Comparison of ENCODE assay signal across 8 cellular contexts in the genomic region with DNA sequence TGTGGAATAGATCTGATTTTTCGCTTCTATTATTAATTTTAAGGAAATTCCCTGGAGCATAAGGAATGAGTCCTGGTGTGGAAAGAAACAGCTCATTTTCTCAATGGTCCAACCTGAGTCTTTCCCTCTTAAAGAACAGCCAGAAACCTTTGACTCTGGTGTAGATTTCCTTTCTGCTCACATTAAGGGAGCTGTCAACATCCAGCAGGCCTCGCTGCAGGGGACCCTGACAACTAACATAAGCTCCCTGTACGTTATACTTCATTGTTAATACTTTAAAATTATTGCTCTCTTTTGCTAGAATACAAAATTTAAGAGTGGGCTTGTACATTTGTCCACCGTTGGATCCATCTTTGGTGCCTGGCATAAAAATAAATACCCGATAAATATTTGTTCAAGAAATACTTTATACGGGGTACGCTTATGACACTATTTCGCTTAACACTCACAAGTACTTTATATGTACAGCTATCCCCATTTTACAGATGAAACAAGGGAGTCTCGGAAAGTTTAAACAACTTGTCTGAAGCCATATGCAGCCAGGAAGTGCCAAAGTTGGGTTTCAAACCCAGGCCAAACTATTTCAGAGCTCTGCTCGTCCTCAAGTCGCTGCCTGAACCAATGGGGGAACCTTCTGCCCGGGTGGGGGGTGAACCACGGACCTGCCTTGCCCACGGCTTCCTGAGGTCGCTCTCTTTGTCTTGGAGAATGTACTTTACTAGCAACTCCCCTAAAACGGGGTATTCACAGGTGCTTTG. TPM values are rescaled to one million over a fixed set of nuclear protein-coding genes. Genes with fewer than 3 reads are reported as not detected.
DNase-seq lines count a peak whose midpoint lies in the region; ATAC-seq and TF ChIP-seq lines count a peak whose summit lies in the region.

No MANE protein-coding gene starts in this region.

- peaks cover 15 to 34% (median 31%) of the 10 kb centered on the region in 3 experiments; a peak in 6 of 7 replicates for H3K36me3 Mint-ChIP-seq in H9 (ENCODE audit: insufficient read depth in 1 of 3, low read depth in 3 of 3)

- H3K23ac ChIP-seq in H9 (ENCODE audit: insufficient read length, low read depth, low read length), result no peak overlapping the region

- H2AFZ ChIP-seq in H9 (ENCODE audit: low read length), result no peak overlapping the region
- peak overlapping the region; percentile 95 for H2AFZ ChIP-seq in OCI-LY7 (ENCODE audit: low read length)

- peaks cover 5% of the 10 kb centered on the region; the same call in 1 of the 2 replicates for H3K27me3 Mint-ChIP-seq in H9 (ENCODE audit: low read depth)

- H4K20me1 ChIP-seq in H9 (ENCODE audit: control insufficient read depth, insufficient read depth, insufficient read length) (no peaks in the 10 kb centered on the region), OCI-LY7 (ENCODE audit: insufficient read depth, low read length) (peaks cover 16% of the 10 kb centered on the region)

- peak overlapping the region; percentile 99 for H3K18ac ChIP-seq in H9 (ENCODE audit: insufficient read length, low read depth, low read length)

- no peaks in the 10 kb centered on the region for H3K4me1 ChIP-seq in H9 (ENCODE audit: insufficient read depth, low read length)
- H3K4me1 ChIP-seq in OCI-LY7 (ENCODE audit: insufficient read depth, low read length, poor library complexity, severe bottlenecking), result peaks cover 35% of the 10 kb centered on the region
- H3K4me1 ChIP-seq in right lobe of liver, result peaks cover 0 to 18% (median 1%) of the 10 kb centered on the region in 4 donors
- H3K4me1 ChIP-seq in suprapubic skin, result peaks cover 45% of the 10 kb centered on the region

- H4K8ac ChIP-seq in H9 (replicated peaks; ENCODE audit: insufficient read length, low read depth, low read length), result no peak overlapping the region

- H3K9me3 Mint-ChIP-seq in H9, result no peaks in the 10 kb centered on the region

- DNase-seq in NCI-H2227 (lab: John Stamatoyannopoulos, UW; ENCODE audit: unreplicated experiment), result peak; percentile 11
- no peak for DNase-seq in NCI-H2227 treated with DMSO at 0.1 percent for 48 hours (lab: John Stamatoyannopoulos, UW)
- DNase-seq in H9, result no peak
- DNase-seq in OCI-LY7 (ENCODE audit: low spot score), result peak; percentile 73
- DNase-seq in cardiac fibroblast (ENCODE audit: low read depth in 2 of 2), result peak; percentile 17 to 63
- no peak for DNase-seq in right lobe of liver
- DNase-seq in suprapubic skin (ENCODE audit: low spot score in 2 of 2), result no peak

- no peaks in the 10 kb centered on the region for H3K27me3 ChIP-seq in H9 (ENCODE audit: insufficient read depth, low read length)
- no peaks in the 10 kb centered on the region for H3K27me3 ChIP-seq in right lobe of liver
- H3K27me3 ChIP-seq in suprapubic skin, result no peaks in the 10 kb centered on the region

- CTCF ChIA-PET in OCI-LY7 (lab: Charles Lee; ENCODE audit: unreplicated experiment), result interaction anchor here (0.7 to 0.9 kb wide), 3 partner anchors 11 to 1002 kb away, joined by 3 read pairs; no protein-coding TSS in a partner anchor

- H3K27ac Mint-ChIP-seq in H9, result peak overlapping the region; percentile 96 to 100 (median 99); a peak in 6 of 7 replicates

- peak overlapping the region; percentile 76 for H4K5ac ChIP-seq in H9 (ENCODE audit: insufficient read length, low read depth, low read length)

- H3K79me1 ChIP-seq in H9 (ENCODE audit: insufficient read depth, low read depth, low read length, poor library complexity, severe bottlenecking), result peaks cover 2% of the 10 kb centered on the region

- ATAC-seq in right lobe of liver (peak; percentile 16 to 32 (median 26)), HG02870 (IDR thresholded peaks at IDR 0.05; ENCODE audit: unreplicated experiment) (no peak)

- TF ChIP-seq EP300 in suprapubic skin (IDR thresholded peaks at IDR 0.05), result no peak

- TF ChIP-seq POLR2A in right lobe of liver (IDR thresholded peaks at IDR 0.05), result no peak
- no peak for TF ChIP-seq POLR2A in suprapubic skin (IDR thresholded peaks at IDR 0.05)

- no peak overlapping the region for H2AK5ac ChIP-seq in H9 (ENCODE audit: insufficient read length, low read length)

- peak overlapping the region; percentile 99 for H3K14ac ChIP-seq in H9 (ENCODE audit: insufficient read depth, low read length)

- TF ChIP-seq CTCF in H9 (conservative IDR thresholded peaks at IDR 0.05) (no peak), OCI-LY7 (conservative IDR thresholded peaks at IDR 0.05; ENCODE audit: low read length) (no peak), cardiac fibroblast (IDR thresholded peaks at IDR 0.05; ENCODE audit: low read depth, low read length) (no peak), right lobe of liver (IDR thresholded peaks at IDR 0.05) (no peak), suprapubic skin (IDR thresholded peaks at IDR 0.05) (no peak)

- intact Hi-C loops in OCI-LY7 (cut with micrococcal nuclease; ENCODE audit: unreplicated experiment), result no loop called here
- intact Hi-C loops in right lobe of liver (cut with DNase I), result no loop called here

- TSS peak; percentile 59 for BruUV-seq in OCI-LY7 (replicated peaks; lab: Mats Ljungman, UMichigan)

- H3K9me3 ChIP-seq in H9 (ENCODE audit: control insufficient read depth, low read depth, low read length) (no peaks in the 10 kb centered on the region), OCI-LY7 (ENCODE audit: low read length) (no peaks in the 10 kb centered on the region), right lobe of liver (no peaks in the 10 kb centered on the region), suprapubic skin (no peaks in the 10 kb centered on the region)

- H3K4me3 ChIP-seq in OCI-LY7 (ENCODE audit: low read depth, low read length, poor library complexity, severe bottlenecking) (peak overlapping the region; percentile 90), cardiac fibroblast (replicated peaks in 1 of 2; ENCODE audit: low read depth in 2 of 2, low read length in 2 of 2) (peak overlapping the region; percentile 84 to 88), right lobe of liver (peak overlapping the region; percentile 67 to 80 (median 77)), suprapubic skin (peak overlapping the region; percentile 67)

- H3K4me2 ChIP-seq in H9 (ENCODE audit: insufficient read depth, insufficient read length, low read length), result peak overlapping the region; percentile 95
- H3K4me2 ChIP-seq in OCI-LY7 (ENCODE audit: low read length), result peak overlapping the region; percentile 85

- peaks cover 7% of the 10 kb centered on the region; the same call in 1 of the 2 replicates for H3K79me2 ChIP-seq in H9 (ENCODE audit: insufficient read depth, low read length)
- peaks cover 50% of the 10 kb centered on the region for H3K79me2 ChIP-seq in OCI-LY7 (ENCODE audit: insufficient read depth, low read depth, low read length)

- WGBS in H9 (ENCODE audit: extremely low coverage, insufficient read length, low lambda C conversion rate), result no CpG with 5 or more reads among the region's 16 CpGs
- WGBS in right lobe of liver (ENCODE audit: insufficient coverage, low coverage, low lambda C conversion rate, missing lambda C conversion rate), result 8% methylated on average over 12 of the region's 16 CpGs
- 11% methylated on average over 16 of the region's 16 CpGs for WGBS in suprapubic skin

- no peak overlapping the region for H2BK15ac ChIP-seq in H9 (ENCODE audit: low read depth, low read length)

- peak overlapping the region; percentile 92 for H2BK120ac ChIP-seq in H9 (ENCODE audit: low read depth, low read length, poor library complexity, severe bottlenecking)

- no peak overlapping the region for H2BK20ac ChIP-seq in H9 (ENCODE audit: low read depth, low read length, poor library complexity, severe bottlenecking)

- no peak overlapping the region for H3K4ac ChIP-seq in H9 (ENCODE audit: low read depth, low read length)

- peak overlapping the region; percentile 22 for H2BK5ac ChIP-seq in H9 (ENCODE audit: insufficient read length, low read length)

- no peak overlapping the region for H2BK12ac ChIP-seq in H9 (ENCODE audit: insufficient read length, low read depth, low read length)

- H3K9me2 ChIP-seq in OCI-LY7 (ENCODE audit: insufficient read depth, low read length), result no peaks in the 10 kb centered on the region

- H3K56ac ChIP-seq in H9 (ENCODE audit: insufficient read length, low read depth, low read length), result no peak overlapping the region

- H3K27ac ChIP-seq in H9 (ENCODE audit: insufficient read length, low read depth, low read length), result no peak overlapping the region
- peak overlapping the region; percentile 62 for H3K27ac ChIP-seq in OCI-LY7 (ENCODE audit: low read depth, low read length, poor library complexity, severe bottlenecking)
- H3K27ac ChIP-seq in right lobe of liver, result peak overlapping the region; percentile 97 to 99 (median 97)
- H3K27ac ChIP-seq in suprapubic skin, result peak overlapping the region; percentile 99

- H3K4me3 Mint-ChIP-seq in H9, result peak overlapping the region; percentile 85 to 95

- H3K4me1 Mint-ChIP-seq in H9, result peaks cover 10 to 13% of the 10 kb centered on the region in 2 experiments

- H3K23me2 ChIP-seq in H9 (ENCODE audit: insufficient read length, low read depth, low read length, poor library complexity, severe bottlenecking), result peaks cover 17% of the 10 kb centered on the region

- H3K9ac ChIP-seq in H9 (ENCODE audit: extremely low read depth, insufficient read length, low read length), result peak overlapping the region; percentile 90

- POLR2A ChIA-PET in OCI-LY7 (lab: Charles Lee), result interaction anchor here (0.9 to 3.3 kb wide), 8 partner anchors 8 to 50 kb away, joined by 3 to 14 read pairs (median 5); no protein-coding TSS in a partner anchor

- no peak overlapping the region for H3T11ph ChIP-seq in H9 (ENCODE audit: low read length)

- H3K36me3 ChIP-seq in OCI-LY7 (ENCODE audit: insufficient read depth, low read length) (peaks cover 42% of the 10 kb centered on the region), right lobe of liver (peaks cover 0 to 27% (median 2%) of the 10 kb centered on the region in 4 donors), suprapubic skin (peaks cover 19% of the 10 kb centered on the region)

- no peak overlapping the region for H4K91ac ChIP-seq in H9 (ENCODE audit: insufficient read length, low read depth, low read length)

RNA-seq across cellular contexts. Expression of a gene that starts 0.6 kb away (rescaled TPM):
- total RNA-seq in H9 (2021), result 122 and 126 TPM in 2 replicates
- 75.9 and 98.7 TPM in 2 replicates for total RNA-seq in OCI-LY7 (2014; rRNA removed; shearing (Covaris generic))
- 109 and 123 TPM in 2 replicates for total RNA-seq in OCI-LY7 (2022)
- 10 to 100 TPM; 28.8 to 47.1 (median 33.5) TPM for total RNA-seq in right lobe of liver
- total RNA-seq in suprapubic skin, result 100 to 1,000 TPM in 1 of 4 donors, 10 to 100 TPM in 3; 65.5 to 104 (median 75.9) TPM

RNA-seq across cellular contexts. Expression of a gene that starts 18.0 kb away (rescaled TPM):
- 0.13 and 0.18 TPM in 2 replicates for total RNA-seq in H9 (2021)
- total RNA-seq in OCI-LY7 (2014; rRNA removed; shearing (Covaris generic)), result not detected in 2 replicates
- total RNA-seq in OCI-LY7 (2022), result not detected in 2 replicates
- total RNA-seq in right lobe of liver, result 1 to 10 TPM; 1.2 to 3.2 (median 1.9) TPM
- total RNA-seq in suprapubic skin, result under 1 TPM in 1 of 4 donors, not detected in 3; 0.26 TPM

RNA-seq across cellular contexts. Expression of a gene that starts 56.6 kb away (rescaled TPM):
- total RNA-seq in H9 (2021) (not detected in 2 replicates), OCI-LY7 (2022) (not detected in 2 replicates), right lobe of liver (not detected), suprapubic skin (not detected)
- not detected in 2 replicates for total RNA-seq in OCI-LY7 (2014; rRNA removed; shearing (Covaris generic))

Comparison
In these comparisons a context has a peak if more than half of its experiments do, and no peak if none do; other contexts are left out.
1. DNase-seq: peak in NCI-H2227 (single experiment), OCI-LY7 (single experiment) and cardiac fibroblast (2 of 2); none in NCI-H2227 treated with DMSO at 0.1 percent for 48 hours (single experiment), H9 (single experiment), right lobe of liver (0 of 3) and suprapubic skin (0 of 2).
2. Peak in every context shown above with its lines, with median percentiles within 50 percentile points of each other: H3K4me3 ChIP-seq.